In the genomic region with DNA sequence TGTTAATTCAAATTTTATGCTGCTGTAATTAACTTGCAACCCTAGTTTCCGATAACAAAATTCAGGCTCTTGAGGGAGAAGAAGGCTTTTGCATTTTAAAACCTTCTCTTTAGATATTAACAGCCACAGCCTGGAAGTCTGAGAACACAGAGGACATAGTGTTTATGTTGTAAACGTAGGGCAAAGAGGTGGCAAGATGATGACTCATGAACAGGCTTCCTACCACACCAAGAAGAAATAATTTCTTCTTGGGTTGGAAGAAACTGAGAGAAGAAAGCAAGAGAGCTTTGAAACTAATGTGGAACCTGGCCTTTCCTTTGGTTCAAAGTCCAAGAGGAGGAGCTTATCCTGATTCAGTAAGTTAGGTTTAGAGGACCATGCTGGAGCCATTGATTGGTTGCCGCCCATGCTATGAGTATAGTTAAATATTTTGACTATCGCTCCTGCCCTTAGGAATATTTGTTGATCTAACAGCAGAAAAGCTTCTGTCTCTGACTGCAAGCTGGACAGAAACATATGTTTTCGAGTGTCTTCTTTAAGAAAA, we compare ENCODE assay signal across 1 cellular context.
TF ChIP-seq lines count a peak whose summit lies in the region.

No MANE protein-coding gene starts in this region.

TF ChIP-seq in A549, 52 proteins besides CTCF, POLR2A, EP300 and RAD21 (continued from another document):
- TF ChIP-seq, protein P1, sequence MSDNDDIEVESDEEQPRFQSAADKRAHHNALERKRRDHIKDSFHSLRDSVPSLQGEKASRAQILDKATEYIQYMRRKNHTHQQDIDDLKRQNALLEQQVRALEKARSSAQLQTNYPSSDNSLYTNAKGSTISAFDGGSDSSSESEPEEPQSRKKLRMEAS (IDR thresholded peaks at IDR 0.05) = no peak
- TF ChIP-seq MAZ (IDR thresholded peaks at IDR 0.05; ENCODE audit: borderline replicate concordance, low read depth, low read length) (no peak), RCOR1 (IDR thresholded peaks at IDR 0.05; ENCODE audit: low read depth, low read length) (no peak), HDAC2 (IDR thresholded peaks at IDR 0.05) (no peak), JUN (IDR thresholded peaks at IDR 0.05) (no peak)
